In the genomic region with DNA sequence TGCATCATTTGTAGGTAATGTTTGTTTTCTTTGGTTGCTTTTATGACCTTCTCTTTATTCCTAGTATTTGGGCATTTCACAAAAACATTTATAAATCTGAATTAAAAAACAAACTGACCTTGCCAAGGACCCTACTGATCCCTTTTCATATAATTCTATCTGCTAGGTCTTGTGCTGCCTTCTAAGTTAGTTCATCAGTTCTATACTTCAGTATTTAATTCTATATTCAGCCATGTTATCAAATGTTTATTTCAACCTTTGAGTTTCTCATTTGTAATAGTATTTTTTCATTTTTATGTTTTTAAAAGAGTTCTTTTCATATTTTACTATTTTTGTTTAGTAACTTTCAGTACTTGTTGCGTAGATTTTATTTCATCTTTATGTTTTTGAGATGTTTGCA, we compare ENCODE assay signal across 21 cellular contexts.
DNase-seq lines count a peak whose midpoint lies in the region; ATAC-seq and TF ChIP-seq lines count a peak whose summit lies in the region.
"Had no signal": no experiment of that assay in that cellular context is flagged by ENCODE, and none has a peak within 500 bp of the region (broad histone marks: within the 10 kb centered on the region; RNA-seq: fewer than 3 reads in every experiment).

No MANE protein-coding gene starts in this region.

- H3K36me3 Mint-ChIP-seq in type B pancreatic cell (no peaks in the 10 kb centered on the region), T-helper 17 cell (ENCODE audit: low read depth) (peaks cover 3% of the 10 kb centered on the region)
- H3K36me3 Mint-ChIP-seq: IgD-negative memory B cell had no signal

- DNase-seq in SK-N-SH: no peak
- no peak for DNase-seq in type B pancreatic cell (ENCODE audit: extremely low spot score, unreplicated experiment)
- DNase-seq in superior temporal gyrus (ENCODE audit: extremely low spot score): no peak
- DNase-seq in T-helper 17 cell: no peak
- no peak for DNase-seq in NCI-H345 treated with DMSO at 0.1 percent for 48 hours (lab: John Stamatoyannopoulos, UW; ENCODE audit: unreplicated experiment)
- DNase-seq: activated CD4-positive, alpha-beta T cell treated with anti-CD3 and anti-CD28 coated beads, Interleukin-2, amount 50 U/mL, for 4 hours; adrenal gland; COR-L47; dermis blood vessel endothelial cell; MG63; NCI-H774; occipital lobe; retina; stimulated activated CD8-positive, alpha-beta memory T cell treated with anti-CD3 and anti-CD28 coated beads, Interleukin-4, amount 100 ng/mL, for 48 hours; T-helper 1 cell had no signal

- TF ChIP-seq CTCF in SK-N-SH (IDR thresholded peaks at IDR 0.05) (no peak), type B pancreatic cell (conservative IDR thresholded peaks at IDR 0.05) (no peak)

- H4K20me1 ChIP-seq in SK-N-SH (ENCODE audit: insufficient read depth): no peaks in the 10 kb centered on the region

- ATAC-seq in SK-N-SH treated with all-trans-retinoic acid at 6 μM for 48 hours (no peak), T-helper 17 cell (no peak)

- no peaks in the 10 kb centered on the region for H3K9me2 ChIP-seq in SK-N-SH

- POLR2A ChIA-PET in SK-N-SH (lab: Yijun Ruan, JAX): no interaction called here

- H3K36me3 ChIP-seq in SK-N-SH (replicated peaks in 1 of 2; ENCODE audit: control insufficient read depth in 1 of 2, insufficient read depth in 2 of 2, low read length in 1 of 2) (no peaks in the 10 kb centered on the region), ectodermal cell (ENCODE audit: control insufficient read depth, insufficient read depth, low read length) (no peaks in the 10 kb centered on the region), iPS-18a (ENCODE audit: control insufficient read depth, low read depth, low read length) (no peaks in the 10 kb centered on the region)
- H3K36me3 ChIP-seq: adrenal gland, cardiac muscle cell, MG63 had no signal

- no peak overlapping the region for H3K9ac ChIP-seq in SK-N-SH
- H3K9ac ChIP-seq in iPS-18a (ENCODE audit: low read length): peak overlapping the region; percentile 70

- H3K4me1 Mint-ChIP-seq in type B pancreatic cell (ENCODE audit: unreplicated experiment) (no peaks in the 10 kb centered on the region), T-helper 17 cell (peaks cover 8% of the 10 kb centered on the region)
- H3K4me1 Mint-ChIP-seq: IgD-negative memory B cell had no signal

- H3K27me3 Mint-ChIP-seq in type B pancreatic cell (no peaks in the 10 kb centered on the region), T-helper 17 cell (peaks cover 7% of the 10 kb centered on the region)
- H3K27me3 Mint-ChIP-seq: B cell, IgD-negative memory B cell had no signal

- H3K27ac Mint-ChIP-seq in type B pancreatic cell: peak overlapping the region; percentile 83
- H3K27ac Mint-ChIP-seq in T-helper 17 cell: no peak overlapping the region
- H3K27ac Mint-ChIP-seq: B cell, IgD-negative memory B cell had no signal

- H3K9me3 Mint-ChIP-seq in type B pancreatic cell: peaks cover 6% of the 10 kb centered on the region

- H3K27ac ChIP-seq in SK-N-SH (ENCODE audit: low read depth in 2 of 2, low read length in 1 of 2): no peak overlapping the region
- no peak overlapping the region for H3K27ac ChIP-seq in ectodermal cell (ENCODE audit: insufficient read depth, low read depth, low read length, poor library complexity, severe bottlenecking)
- peak overlapping the region; percentile 64 for H3K27ac ChIP-seq in iPS-18a (ENCODE audit: low read length)
- H3K27ac ChIP-seq: adrenal gland, cardiac muscle cell had no signal

- no peak for TF ChIP-seq EP300 in SK-N-SH (IDR thresholded peaks at IDR 0.05; ENCODE audit: borderline replicate concordance in 1 of 2, low read depth in 1 of 2, low read length in 1 of 2)

- no peaks in the 10 kb centered on the region for H3K79me2 ChIP-seq in SK-N-SH (ENCODE audit: insufficient read depth)

- TF ChIP-seq RAD21 in SK-N-SH (IDR thresholded peaks at IDR 0.05; ENCODE audit: low read length): no peak

- H3K4me3 ChIP-seq in SK-N-SH (ENCODE audit: low read depth in 2 of 2, low read length in 1 of 2) (no peak overlapping the region), ectodermal cell (ENCODE audit: insufficient read depth, low read depth, low read length) (peak overlapping the region; percentile 18), iPS-18a (ENCODE audit: low read length) (peak overlapping the region; percentile 71)
- H3K4me3 ChIP-seq: adrenal gland, cardiac muscle cell, MG63 had no signal

- H3K4me3 Mint-ChIP-seq in type B pancreatic cell (peak overlapping the region; percentile 82), T-helper 17 cell (no peak overlapping the region)
- H3K4me3 Mint-ChIP-seq: B cell, IgD-negative memory B cell had no signal

- CTCF ChIA-PET in SK-N-SH (lab: Yijun Ruan, JAX): no interaction called here

- WGBS in SK-N-SH (ENCODE audit: low lambda C conversion rate): 74% methylated on average over 1 of the region's 1 CpG
- no CpG with 5 or more reads among the region's 1 CpG for WGBS in ectodermal cell, 2 experiments

- no peaks in the 10 kb centered on the region for H3K27me3 ChIP-seq in SK-N-SH (ENCODE audit: insufficient read depth)
- no peaks in the 10 kb centered on the region for H3K27me3 ChIP-seq in ectodermal cell (ENCODE audit: control insufficient read depth, insufficient read depth, low read length, poor library complexity, severe bottlenecking)
- no peaks in the 10 kb centered on the region for H3K27me3 ChIP-seq in iPS-18a (ENCODE audit: control insufficient read depth, insufficient read depth, low read length)
- H3K27me3 ChIP-seq: adrenal gland, cardiac muscle cell, MG63 had no signal

- no peaks in the 10 kb centered on the region for H3K4me1 ChIP-seq in SK-N-SH (ENCODE audit: control insufficient read depth in 1 of 2, insufficient read depth in 2 of 2, low read depth in 1 of 2, low read length in 1 of 2)
- no peaks in the 10 kb centered on the region for H3K4me1 ChIP-seq in ectodermal cell (ENCODE audit: control insufficient read depth, insufficient read depth, low read length)
- H3K4me1 ChIP-seq in iPS-18a (ENCODE audit: control insufficient read depth, low read depth, low read length): peaks cover 11% of the 10 kb centered on the region
- H3K4me1 ChIP-seq: adrenal gland had no signal

- peak overlapping the region; percentile 18; the same call in 1 of the 2 replicates for H2AFZ ChIP-seq in SK-N-SH (ENCODE audit: low read depth)

- H3F3A ChIP-seq in SK-N-SH (replicated peaks; ENCODE audit: insufficient read depth): no peaks in the 10 kb centered on the region

- H3K9me3 ChIP-seq in SK-N-SH (no peaks in the 10 kb centered on the region), ectodermal cell (ENCODE audit: control insufficient read depth, low read length) (no peaks in the 10 kb centered on the region), iPS-18a (ENCODE audit: control insufficient read depth, low read depth, low read length) (no peaks in the 10 kb centered on the region), T-helper 17 cell (ENCODE audit: control insufficient read depth, low read length, poor library complexity, severe bottlenecking) (no peaks in the 10 kb centered on the region)
- H3K9me3 ChIP-seq: MG63 had no signal

- H3K4me2 ChIP-seq in SK-N-SH: no peak overlapping the region

TF ChIP-seq in SK-N-SH, 30 proteins besides CTCF, POLR2A, EP300 and RAD21 (continues in another document):
- no peak for TF ChIP-seq RCOR1 (IDR thresholded peaks at IDR 0.05; ENCODE audit: low read length)
- TF ChIP-seq MEF2A (IDR thresholded peaks at IDR 0.05; ENCODE audit: borderline replicate concordance, low read depth): no peak
- TF ChIP-seq, protein P1, sequence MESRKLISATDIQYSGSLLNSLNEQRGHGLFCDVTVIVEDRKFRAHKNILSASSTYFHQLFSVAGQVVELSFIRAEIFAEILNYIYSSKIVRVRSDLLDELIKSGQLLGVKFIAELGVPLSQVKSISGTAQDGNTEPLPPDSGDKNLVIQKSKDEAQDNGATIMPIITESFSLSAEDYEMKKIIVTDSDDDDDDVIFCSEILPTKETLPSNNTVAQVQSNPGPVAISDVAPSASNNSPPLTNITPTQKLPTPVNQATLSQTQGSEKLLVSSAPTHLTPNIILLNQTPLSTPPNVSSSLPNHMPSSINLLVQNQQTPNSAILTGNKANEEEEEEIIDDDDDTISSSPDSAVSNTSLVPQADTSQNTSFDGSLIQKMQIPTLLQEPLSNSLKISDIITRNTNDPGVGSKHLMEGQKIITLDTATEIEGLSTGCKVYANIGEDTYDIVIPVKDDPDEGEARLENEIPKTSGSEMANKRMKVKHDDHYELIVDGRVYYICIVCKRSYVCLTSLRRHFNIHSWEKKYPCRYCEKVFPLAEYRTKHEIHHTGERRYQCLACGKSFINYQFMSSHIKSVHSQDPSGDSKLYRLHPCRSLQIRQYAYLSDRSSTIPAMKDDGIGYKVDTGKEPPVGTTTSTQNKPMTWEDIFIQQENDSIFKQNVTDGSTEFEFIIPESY (IDR thresholded peaks at IDR 0.05; ENCODE audit: borderline replicate concordance, low read depth): no peak

TF ChIP-seq in SK-N-SH treated with all-trans-retinoic acid at 6 μM for 48 hours, 23 proteins besides CTCF, POLR2A, EP300 and RAD21 (continues in another document):
- TF ChIP-seq PPARA (CRISPR knock-in tag; IDR thresholded peaks at IDR 0.05; ENCODE audit: borderline replicate concordance): no peak
- no peak for TF ChIP-seq RARB (CRISPR knock-in tag; IDR thresholded peaks at IDR 0.05)
- no peak for TF ChIP-seq TOX (CRISPR knock-in tag; IDR thresholded peaks at IDR 0.05; ENCODE audit: borderline replicate concordance)
- no peak for TF ChIP-seq GLIS3 (CRISPR knock-in tag; IDR thresholded peaks at IDR 0.05)
- TF ChIP-seq BACH2 (CRISPR knock-in tag; IDR thresholded peaks at IDR 0.05; ENCODE audit: borderline replicate concordance): no peak
- no peak for TF ChIP-seq ZNF565 (CRISPR knock-in tag; conservative IDR thresholded peaks at IDR 0.05; ENCODE audit: low read depth)
- no peak for TF ChIP-seq ISL1 (CRISPR knock-in tag; IDR thresholded peaks at IDR 0.05)
- TF ChIP-seq, protein P2, sequence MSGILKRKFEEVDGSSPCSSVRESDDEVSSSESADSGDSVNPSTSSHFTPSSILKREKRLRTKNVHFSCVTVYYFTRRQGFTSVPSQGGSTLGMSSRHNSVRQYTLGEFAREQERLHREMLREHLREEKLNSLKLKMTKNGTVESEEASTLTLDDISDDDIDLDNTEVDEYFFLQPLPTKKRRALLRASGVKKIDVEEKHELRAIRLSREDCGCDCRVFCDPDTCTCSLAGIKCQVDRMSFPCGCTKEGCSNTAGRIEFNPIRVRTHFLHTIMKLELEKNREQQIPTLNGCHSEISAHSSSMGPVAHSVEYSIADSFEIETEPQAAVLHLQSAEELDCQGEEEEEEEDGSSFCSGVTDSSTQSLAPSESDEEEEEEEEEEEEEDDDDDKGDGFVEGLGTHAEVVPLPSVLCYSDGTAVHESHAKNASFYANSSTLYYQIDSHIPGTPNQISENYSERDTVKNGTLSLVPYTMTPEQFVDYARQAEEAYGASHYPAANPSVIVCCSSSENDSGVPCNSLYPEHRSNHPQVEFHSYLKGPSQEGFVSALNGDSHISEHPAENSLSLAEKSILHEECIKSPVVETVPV (CRISPR knock-in tag; IDR thresholded peaks at IDR 0.05): no peak

Comparison
In these comparisons a context has a peak if more than half of its experiments do, and no peak if none do; other contexts are left out.
1. H3K4me3 ChIP-seq: peak in ectodermal cell (single experiment) and iPS-18a (single experiment); none in SK-N-SH (0 of 2).